Comparison of ENCODE assay signal across 10 cellular contexts in the genomic region with DNA sequence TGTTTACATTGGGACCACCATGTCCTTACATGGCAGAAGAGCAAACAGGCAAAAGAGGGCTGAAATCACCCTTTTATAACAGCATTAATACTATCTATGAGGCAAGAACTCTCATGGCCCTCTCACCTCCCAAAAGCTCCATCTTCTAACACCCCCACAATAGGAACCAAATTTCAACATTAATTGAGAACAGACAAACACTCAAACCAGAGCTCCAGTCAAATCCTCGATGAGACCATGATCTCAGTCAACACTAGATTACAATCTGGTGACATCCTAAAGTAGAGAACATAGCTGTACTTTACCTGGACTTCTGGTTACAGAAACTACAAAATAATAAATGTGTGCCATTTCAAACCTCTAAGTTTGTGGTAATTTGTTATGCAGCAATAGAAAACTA. TPM values are rescaled to one million over a fixed set of nuclear protein-coding genes. Genes with fewer than 3 reads are reported as not detected.
A peak's percentile ranks its signal among the peaks of the same experiment; 100 is the strongest.
DNase-seq lines count a peak whose midpoint lies in the region; ATAC-seq and TF ChIP-seq lines count a peak whose summit lies in the region.
"Had no signal": no experiment of that assay in that cellular context is flagged by ENCODE, and none has a peak within 500 bp of the region (broad histone marks: within the 10 kb centered on the region; RNA-seq: fewer than 3 reads in every experiment).

No MANE protein-coding gene starts in this region.

- H3K4me2 ChIP-seq in DOHH2 (ENCODE audit: low read length) = peak overlapping the region; percentile 67

- H3K9me3 ChIP-seq in DOHH2 (ENCODE audit: control insufficient read depth, insufficient read depth, low read length) (no peaks in the 10 kb centered on the region), tibial artery (no peaks in the 10 kb centered on the region), A673 (ENCODE audit: low read depth, low read length, poor library complexity, severe bottlenecking) (no peaks in the 10 kb centered on the region)
- H3K9me3 ChIP-seq in effector memory CD4-positive, alpha-beta T cell (ENCODE audit: control insufficient read depth, low read length) = no peaks in the 10 kb centered on the region

- BruUV-seq in A673 (replicated peaks; lab: Mats Ljungman, UMichigan) = no TSS peak

- CTCF ChIA-PET in A673 (lab: Charles Lee) = no interaction called here

- H3K36me3 ChIP-seq in DOHH2 (ENCODE audit: control insufficient read depth, low read length) = no peaks in the 10 kb centered on the region
- H3K36me3 ChIP-seq in effector memory CD4-positive, alpha-beta T cell (ENCODE audit: control insufficient read depth, insufficient read depth, low read length) = no peaks in the 10 kb centered on the region
- H3K36me3 ChIP-seq in tibial artery = no peaks in the 10 kb centered on the region
- no peaks in the 10 kb centered on the region for H3K36me3 ChIP-seq in A673 (ENCODE audit: insufficient read depth, low read length, poor library complexity, severe bottlenecking)

- no peak for TF ChIP-seq CTCF in DOHH2 (IDR thresholded peaks at IDR 0.05; ENCODE audit: low read depth, low read length, poor library complexity, severe bottlenecking)
- TF ChIP-seq CTCF in tibial artery (IDR thresholded peaks at IDR 0.05) = no peak
- no peak for TF ChIP-seq CTCF in A673 (conservative IDR thresholded peaks at IDR 0.05; ENCODE audit: low read depth, low read length)

- H3K4me1 ChIP-seq in DOHH2 (ENCODE audit: control insufficient read depth, low read length) (peaks cover 50% of the 10 kb centered on the region), tibial artery (no peaks in the 10 kb centered on the region), A673 (ENCODE audit: insufficient read depth, low read length, poor library complexity, severe bottlenecking) (no peaks in the 10 kb centered on the region)
- H3K4me1 ChIP-seq in effector memory CD4-positive, alpha-beta T cell (ENCODE audit: control insufficient read depth, insufficient read depth, low read length, poor library complexity, severe bottlenecking) = peaks cover 26% of the 10 kb centered on the region

- DNase-seq in effector memory CD4-positive, alpha-beta T cell = no peak
- no peak for DNase-seq in tibial artery
- no peak for DNase-seq in A673 (ENCODE audit: low spot score)
- no peak for DNase-seq in COLO829 (ENCODE audit: low spot score)
- DNase-seq in NCI-H187 treated with DMSO at 0.1 percent for 48 hours (lab: John Stamatoyannopoulos, UW) = no peak

- no peaks in the 10 kb centered on the region for H3K79me2 ChIP-seq in DOHH2 (ENCODE audit: control insufficient read depth, low read length)

- intact Hi-C loops in tibial artery (cut with DNase I; ENCODE audit: low total_unique reads) (no loop called here), A673 (cut with micrococcal nuclease; ENCODE audit: unreplicated experiment) (no loop called here)

- no peaks in the 10 kb centered on the region for H4K20me1 ChIP-seq in DOHH2 (ENCODE audit: control insufficient read depth, insufficient read depth, low read depth, low read length)

- POLR2A ChIA-PET in A673 (lab: Charles Lee; ENCODE audit: low non-redundant PET) = no interaction called here

- H3K4me3 ChIP-seq in DOHH2 (ENCODE audit: low read length) = peak overlapping the region; percentile 50
- peak overlapping the region; percentile 69 for H3K4me3 ChIP-seq in effector memory CD4-positive, alpha-beta T cell (ENCODE audit: insufficient read depth, low read depth, low read length, poor library complexity, severe bottlenecking)
- peak overlapping the region in 5 of 7 experiments; percentile 6 to 32 (median 22) for H3K4me3 ChIP-seq in skin epidermis
- H3K4me3 ChIP-seq in tibial artery = no peak overlapping the region
- H3K4me3 ChIP-seq in A673 (ENCODE audit: low read depth, low read length, poor library complexity, severe bottlenecking) = no peak overlapping the region

- no peaks in the 10 kb centered on the region for H3F3A ChIP-seq in DOHH2 (ENCODE audit: control insufficient read depth, insufficient read depth)

- H3K27ac ChIP-seq in DOHH2 (ENCODE audit: low read depth, low read length) = 0 out of 2 replicates have a peak overlapping the region, but pooled peaks have one; percentile 3
- peak overlapping the region; percentile 79 for H3K27ac ChIP-seq in effector memory CD4-positive, alpha-beta T cell (ENCODE audit: insufficient read depth, low read length, poor library complexity, severe bottlenecking)
- peak overlapping the region in 19 of 21 experiments; percentile 23 to 92 (median 78) for H3K27ac ChIP-seq in skin epidermis
- no peak overlapping the region for H3K27ac ChIP-seq in tibial artery
- no peak overlapping the region for H3K27ac ChIP-seq in A673 (ENCODE audit: low read depth, low read length, poor library complexity, severe bottlenecking)

- peak; percentile 29 for ATAC-seq in GM21717 (IDR thresholded peaks at IDR 0.05; ENCODE audit: unreplicated experiment)

- H3K27me3 ChIP-seq in DOHH2 (ENCODE audit: control insufficient read depth, low read length) = no peaks in the 10 kb centered on the region
- no peaks in the 10 kb centered on the region for H3K27me3 ChIP-seq in effector memory CD4-positive, alpha-beta T cell (replicated peaks; ENCODE audit: control insufficient read depth, insufficient read depth, low read length, poor library complexity, severe bottlenecking)
- no peaks in the 10 kb centered on the region for H3K27me3 ChIP-seq in tibial artery
- peaks cover 19% of the 10 kb centered on the region for H3K27me3 ChIP-seq in A673 (replicated peaks; ENCODE audit: insufficient read depth, low read depth, low read length, poor library complexity)

- H3K9me2 ChIP-seq in DOHH2 (replicated peaks; ENCODE audit: control insufficient read depth, low read length) = no peaks in the 10 kb centered on the region

RNA-seq across cellular contexts. Expression of gene OR2AG2, which starts 25.1 kb away (rescaled TPM):
- total RNA-seq in A673 (2021) = not detected in 2 replicates
- total RNA-seq: omental fat pad had no signal

RNA-seq across cellular contexts. Expression of gene OR2AG1, which starts 36.2 kb away (rescaled TPM):
- not detected in 2 replicates for total RNA-seq in A673 (2021)
- total RNA-seq: omental fat pad, temporal lobe had no signal

RNA-seq across cellular contexts. Expression of gene OR6A2, which starts 52.9 kb away (rescaled TPM):
- not detected in 2 replicates for total RNA-seq in A673 (2021)

Comparison
In these comparisons a context has a peak if more than half of its experiments do, and no peak if none do; other contexts are left out.
1. H3K27ac ChIP-seq: peak in DOHH2 (single experiment), effector memory CD4-positive, alpha-beta T cell (single experiment) and skin epidermis (19 of 21); none in tibial artery (0 of 2) and A673 (single experiment).
2. H3K4me3 ChIP-seq: peak in DOHH2 (single experiment), effector memory CD4-positive, alpha-beta T cell (single experiment) and skin epidermis (5 of 7); none in tibial artery (0 of 2) and A673 (single experiment).